19 cellular contexts compared by ENCODE assay signal in genomic region chr2:221060335-221060734, GRCh38.
"Had no signal": no experiment of that assay in that cellular context is flagged by ENCODE, and none has a peak within 500 bp of the region (broad histone marks: within the 10 kb centered on the region; RNA-seq: fewer than 3 reads in every experiment).

No MANE protein-coding gene starts in this region.

- H3K27me3 ChIP-seq: body of pancreas, suprapubic skin had no signal

- H3K27ac ChIP-seq: body of pancreas, suprapubic skin, VCaP had no signal

- FAIRE-seq: islet of Langerhans had no signal

- ATAC-seq: activated CD8-positive, alpha-beta T cell treated with anti-CD3 and anti-CD28 coated beads for 36 hours; body of pancreas; left lobe of liver; sciatic nerve; stimulated activated naive CD8-positive, alpha-beta T cell treated with anti-CD3 and anti-CD28 coated beads, Interleukin-15, Interleukin-2, amounts not matched to agents 100 U/mL and 50 U/mL, for 24 hours had no signal

- H3K9me3 ChIP-seq: body of pancreas, suprapubic skin had no signal

- H3K4me1 ChIP-seq: body of pancreas, suprapubic skin had no signal

- H3K4me3 ChIP-seq: body of pancreas, suprapubic skin had no signal

- DNase-seq: activated CD8-positive, alpha-beta memory T cell treated with anti-CD3 and anti-CD28 coated beads, Interleukin-2, amount 50 U/mL, for 4 hours; activated CD8-positive, alpha-beta T cell treated with anti-CD3 and anti-CD28 coated beads for 36 hours; activated naive CD4-positive, alpha-beta T cell; body of pancreas; cerebellar nuclear complex; dermis blood vessel endothelial cell; endodermal cell; erythroblast; foreskin melanocyte; head of caudate nucleus; stimulated activated CD4-positive, alpha-beta T cell treated with anti-CD3 and anti-CD28 coated beads, Interleukin-4, amount 100 ng/mL, for 1 hour; stimulated activated CD8-positive, alpha-beta memory T cell treated with anti-CD3 and anti-CD28 coated beads, Interleukin-4, amount 100 ng/mL, for 48 hours; stimulated activated naive CD8-positive, alpha-beta T cell treated with anti-CD3 and anti-CD28 coated beads, Interleukin-15, Interleukin-2, amounts not matched to agents 100 U/mL and 50 U/mL, for 24 hours; T-helper 1 cell had no signal
